ENCODE assay signal across 1 cellular context in the genomic region with DNA sequence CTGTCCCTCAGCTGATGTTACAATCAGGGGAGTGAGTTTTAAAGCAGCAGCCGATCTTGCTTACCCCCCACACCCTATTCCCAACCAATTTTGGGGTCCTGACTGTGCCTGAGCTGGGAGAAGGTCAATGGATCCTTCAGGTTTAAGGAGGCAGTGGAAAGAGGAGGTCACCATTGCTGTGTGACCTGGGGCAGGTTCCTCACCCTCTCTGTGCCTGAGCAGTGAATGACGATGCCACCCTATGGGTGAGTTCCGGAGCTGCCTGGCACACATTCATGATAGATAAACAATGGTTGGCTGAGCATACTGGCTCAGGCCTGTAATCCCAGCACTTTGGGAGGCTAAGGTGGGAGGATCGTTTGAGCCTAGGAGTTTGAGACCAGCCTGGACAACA.
TF ChIP-seq lines count a peak whose summit lies in the region.

No MANE protein-coding gene starts in this region.

TF ChIP-seq in SK-N-SH treated with all-trans-retinoic acid at 6 μM for 48 hours, 23 proteins besides CTCF, POLR2A, EP300 and RAD21 (continued from another document):
- TF ChIP-seq CREB5 (CRISPR knock-in tag; IDR thresholded peaks at IDR 0.05; ENCODE audit: low read depth), result no peak
